ENCODE assay signal across 1 cellular context in the genomic region with DNA sequence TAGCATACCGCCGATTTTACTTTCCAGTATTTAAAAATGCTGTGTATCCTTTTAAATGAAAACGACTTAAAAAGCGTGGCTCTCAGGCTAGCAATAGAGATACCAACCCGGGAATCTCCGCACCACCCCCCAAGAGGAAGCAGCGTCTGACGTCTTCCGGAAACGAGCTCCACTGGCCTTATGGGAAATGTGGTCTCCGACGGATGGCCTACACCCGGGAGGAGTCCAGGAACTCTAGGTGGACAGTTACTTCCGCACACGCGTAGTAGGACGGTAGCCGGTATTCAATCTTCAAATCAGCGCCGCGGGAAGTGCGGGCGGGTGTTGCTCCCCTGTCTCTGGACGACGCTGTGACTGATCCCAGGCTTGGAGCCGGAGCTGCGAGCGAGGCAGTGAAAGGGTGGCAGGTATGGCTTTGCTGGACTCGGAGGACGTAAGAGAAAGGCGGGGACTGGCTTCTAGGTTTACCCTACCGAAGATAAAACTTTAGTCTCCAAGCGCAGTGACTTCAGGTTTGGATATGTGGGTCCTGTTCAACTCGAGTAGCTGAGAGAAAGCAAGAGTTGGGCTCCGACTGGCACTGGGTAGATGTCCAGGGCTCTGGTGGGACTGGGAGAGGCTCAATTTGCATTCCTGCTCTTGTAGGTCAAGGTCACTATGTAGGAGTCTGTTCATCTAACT.
TF ChIP-seq lines count a peak whose summit lies in the region.

ZNF684 (plus strand) TSS at position 257 of the 681 bp plus-strand sequence. CDS start 1,530 bp downstream, outside the sequence.

TF ChIP-seq in HEK293, 187 proteins besides CTCF, POLR2A, EP300 and RAD21 (continued from another document):
- TF ChIP-seq ZNF341 (tag by site-specific recombination; IDR thresholded peaks at IDR 0.05; ENCODE audit: low read depth) = peak; percentile 47; the same call in 1 of the 2 replicates
- TF ChIP-seq ZNF600 (tag by site-specific recombination; IDR thresholded peaks at IDR 0.05) = peak; percentile 57; the same call in 1 of the 2 replicates
- TF ChIP-seq ZNF175 (tag by site-specific recombination; IDR thresholded peaks at IDR 0.05) = no peak
- TF ChIP-seq ZNF561 (tag by site-specific recombination; IDR thresholded peaks at IDR 0.05; ENCODE audit: borderline replicate concordance) = 0 out of 2 replicates have a peak, but pooled peaks have one; percentile 15
- TF ChIP-seq SP2 (tag by site-specific recombination; IDR thresholded peaks at IDR 0.05) = peak; percentile 75
- no peak for TF ChIP-seq ZNF423 (tag by site-specific recombination; IDR thresholded peaks at IDR 0.05)
- TF ChIP-seq ZNF174 (tag by site-specific recombination; IDR thresholded peaks at IDR 0.05) = no peak
- TF ChIP-seq IKZF3 (tag by site-specific recombination; IDR thresholded peaks at IDR 0.05) = 0 out of 2 replicates have a peak, but pooled peaks have one; percentile 5
- TF ChIP-seq PRDM10 (tag by site-specific recombination; IDR thresholded peaks at IDR 0.05) = peak; percentile 57
- TF ChIP-seq, protein P1, sequence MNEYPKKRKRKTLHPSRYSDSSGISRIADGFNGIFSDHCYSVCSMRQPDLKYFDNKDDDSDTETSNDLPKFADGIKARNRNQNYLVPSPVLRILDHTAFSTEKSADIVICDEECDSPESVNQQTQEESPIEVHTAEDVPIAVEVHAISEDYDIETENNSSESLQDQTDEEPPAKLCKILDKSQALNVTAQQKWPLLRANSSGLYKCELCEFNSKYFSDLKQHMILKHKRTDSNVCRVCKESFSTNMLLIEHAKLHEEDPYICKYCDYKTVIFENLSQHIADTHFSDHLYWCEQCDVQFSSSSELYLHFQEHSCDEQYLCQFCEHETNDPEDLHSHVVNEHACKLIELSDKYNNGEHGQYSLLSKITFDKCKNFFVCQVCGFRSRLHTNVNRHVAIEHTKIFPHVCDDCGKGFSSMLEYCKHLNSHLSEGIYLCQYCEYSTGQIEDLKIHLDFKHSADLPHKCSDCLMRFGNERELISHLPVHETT (tag by site-specific recombination; IDR thresholded peaks at IDR 0.05) = peak; percentile 38; the same call in 1 of the 2 replicates
- TF ChIP-seq ZSCAN30 (tag by site-specific recombination; IDR thresholded peaks at IDR 0.05) = peak; percentile 67; the same call in 1 of the 2 replicates
- TF ChIP-seq ZNF239 (tag by site-specific recombination; IDR thresholded peaks at IDR 0.05) = no peak
- TF ChIP-seq ZNF335 (tag by site-specific recombination; conservative IDR thresholded peaks at IDR 0.05) = peak; percentile 81
- 0 out of 2 replicates have a peak, but pooled peaks have one; percentile 2 for TF ChIP-seq ZNF654 (tag by site-specific recombination; IDR thresholded peaks at IDR 0.05; ENCODE audit: low read depth)
- 0 out of 2 replicates have a peak, but pooled peaks have one; percentile 22 for TF ChIP-seq ZNF660 (tag by site-specific recombination; IDR thresholded peaks at IDR 0.05)
- peak; percentile 94 for TF ChIP-seq ZBTB17 (tag by site-specific recombination; IDR thresholded peaks at IDR 0.05)
- TF ChIP-seq ZNF664 (tag by site-specific recombination; IDR thresholded peaks at IDR 0.05) = no peak
- TF ChIP-seq TSHZ1 (tag by site-specific recombination; IDR thresholded peaks at IDR 0.05; ENCODE audit: borderline replicate concordance) = no peak
- TF ChIP-seq ZNF76 (tag by site-specific recombination; IDR thresholded peaks at IDR 0.05; ENCODE audit: borderline replicate concordance, low read depth) = peak; percentile 88
- TF ChIP-seq PATZ1 (tag by site-specific recombination; IDR thresholded peaks at IDR 0.05) = peak; percentile 47
- no peak for TF ChIP-seq SCRT1 (tag by site-specific recombination; IDR thresholded peaks at IDR 0.05; ENCODE audit: borderline replicate concordance)
- no peak for TF ChIP-seq ZBTB7A (tag by site-specific recombination; IDR thresholded peaks at IDR 0.05; ENCODE audit: low read depth)
- no peak for TF ChIP-seq ZNF292 (tag by site-specific recombination; IDR thresholded peaks at IDR 0.05; ENCODE audit: borderline replicate concordance, low read depth)
- TF ChIP-seq, protein P2, sequence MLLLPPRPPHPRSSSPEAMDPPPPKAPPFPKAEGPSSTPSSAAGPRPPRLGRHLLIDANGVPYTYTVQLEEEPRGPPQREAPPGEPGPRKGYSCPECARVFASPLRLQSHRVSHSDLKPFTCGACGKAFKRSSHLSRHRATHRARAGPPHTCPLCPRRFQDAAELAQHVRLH (tag by site-specific recombination; IDR thresholded peaks at IDR 0.05) = peak; percentile 45; the same call in 1 of the 2 replicates
- 0 out of 2 replicates have a peak, but pooled peaks have one; percentile 50 for TF ChIP-seq ZNF2 (tag by site-specific recombination; IDR thresholded peaks at IDR 0.05)
- TF ChIP-seq ZNF518A (tag by site-specific recombination; conservative IDR thresholded peaks at IDR 0.05; ENCODE audit: low read depth) = peak; percentile 92
- TF ChIP-seq GLIS1 (tag by site-specific recombination; IDR thresholded peaks at IDR 0.05) = peak; percentile 52; the same call in 1 of the 2 replicates
- TF ChIP-seq EGR2 (tag by site-specific recombination; IDR thresholded peaks at IDR 0.05; ENCODE audit: low read depth) = no peak
- TF ChIP-seq ZNF184 (tag by site-specific recombination; IDR thresholded peaks at IDR 0.05) = no peak
- TF ChIP-seq ZNF416 (tag by site-specific recombination; IDR thresholded peaks at IDR 0.05) = no peak
- TF ChIP-seq ZNF473 (tag by site-specific recombination; IDR thresholded peaks at IDR 0.05) = no peak
- TF ChIP-seq GLIS2 (tag by site-specific recombination; IDR thresholded peaks at IDR 0.05) = peak; percentile 24; the same call in 1 of the 2 replicates
- peak; percentile 62 for TF ChIP-seq OSR2 (tag by site-specific recombination; IDR thresholded peaks at IDR 0.05)
- TF ChIP-seq SP3 (tag by site-specific recombination; IDR thresholded peaks at IDR 0.05) = peak; percentile 36; the same call in 1 of the 2 replicates
- TF ChIP-seq ZNF394 (tag by site-specific recombination; IDR thresholded peaks at IDR 0.05; ENCODE audit: borderline replicate concordance) = peak; percentile 79; the same call in 1 of the 2 replicates
- TF ChIP-seq FEZF1 (tag by site-specific recombination; IDR thresholded peaks at IDR 0.05) = no peak
- peak; percentile 24; the same call in 1 of the 2 replicates for TF ChIP-seq KLF8 (tag by site-specific recombination; IDR thresholded peaks at IDR 0.05)
- TF ChIP-seq ZNF843 (tag by site-specific recombination; IDR thresholded peaks at IDR 0.05) = no peak
- peak; percentile 82; the same call in 1 of the 2 replicates for TF ChIP-seq ZBTB48 (tag by site-specific recombination; IDR thresholded peaks at IDR 0.05)
- peak; percentile 62; the same call in 1 of the 2 replicates for TF ChIP-seq ZNF501 (tag by site-specific recombination; IDR thresholded peaks at IDR 0.05)
- peak; percentile 83; the same call in 1 of the 2 replicates for TF ChIP-seq ZEB2 (tag by site-specific recombination; IDR thresholded peaks at IDR 0.05)
- TF ChIP-seq ZNF629 (tag by site-specific recombination; IDR thresholded peaks at IDR 0.05) = peak; percentile 93
